Comparison of ENCODE assay signal across 9 cellular contexts in genomic region chr19:12997225-12997966, GRCh38. TPM values are rescaled to one million over a fixed set of nuclear protein-coding genes. Genes with fewer than 3 reads are reported as not detected.
DNase-seq lines count a peak whose midpoint lies in the region; FAIRE-seq and TF ChIP-seq lines count a peak whose summit lies in the region.
"Had no signal": no experiment of that assay in that cellular context is flagged by ENCODE, and none has a peak within 500 bp of the region (broad histone marks: within the 10 kb centered on the region; RNA-seq: fewer than 3 reads in every experiment).

No MANE protein-coding gene starts in this region.

- peaks cover 0 to 8% (median 0%) of the 10 kb centered on the region in 4 experiments; a peak in 1 of 8 replicates for H3K36me3 ChIP-seq in H1 (ENCODE audit: control insufficient read depth in 2 of 4, insufficient read depth in 4 of 4, low read length in 3 of 4)

- CTCF ChIA-PET in H1 (lab: Charles Lee; ENCODE audit: partially characterized antibody) = interaction anchor here (0.7 to 4.7 kb wide), 7 partner anchors 9 to 92 kb away, joined by 3 to 23 read pairs (median 5); no protein-coding TSS in a partner anchor

- no peak overlapping the region for H3K9ac ChIP-seq in H1 (replicated peaks in 1 of 4; ENCODE audit: extremely low read depth in 1 of 4, low read depth in 3 of 4, low read length in 3 of 4)

- no peak overlapping the region; a peak in 1 of 4 replicates for H3K4me2 ChIP-seq in H1 (ENCODE audit: insufficient read depth in 1 of 2, low read depth in 2 of 2, low read length in 2 of 2)

- H3K79me2 ChIP-seq in H1 (ENCODE audit: control insufficient read depth in 1 of 2, insufficient read depth in 2 of 2, low read length in 2 of 2) = no peaks in the 10 kb centered on the region

- H3K4me1 ChIP-seq in H1 (replicated peaks in 1 of 4; ENCODE audit: control insufficient read depth in 3 of 4, insufficient read depth in 4 of 4, low read length in 3 of 4) = peaks cover 0 to 10% (median 6%) of the 10 kb centered on the region in 4 experiments; a peak in 5 of 7 replicates

- H3K4me3 Mint-ChIP-seq in osteocyte (ENCODE audit: unreplicated experiment) = peak overlapping the region; percentile 67

- H2BK12ac ChIP-seq in H1 (ENCODE audit: low read depth, low read length) = no peak overlapping the region; the same call in 1 of the 2 replicates

- POLR2A ChIA-PET in H1 (lab: Charles Lee; ENCODE audit: partially characterized antibody) = interaction anchor here (0.9 kb wide), 2 partner anchors 9 to 13 kb away, joined by 3 read pairs; no protein-coding TSS in a partner anchor

- no peaks in the 10 kb centered on the region for H3K9me3 Mint-ChIP-seq in osteocyte (ENCODE audit: unreplicated experiment)

- no peak overlapping the region for H4K91ac ChIP-seq in H1 (replicated peaks; ENCODE audit: insufficient read length, low read length)

- H3K4ac ChIP-seq in H1 (replicated peaks; ENCODE audit: insufficient read length, low read depth, low read length) = no peak overlapping the region

- no peak overlapping the region for H3K23ac ChIP-seq in H1 (ENCODE audit: insufficient read length)

- H3K79me1 ChIP-seq in H1 (ENCODE audit: low read depth, low read length) = peaks cover 3% of the 10 kb centered on the region; the same call in 1 of the 2 replicates

- no peak overlapping the region for H2BK20ac ChIP-seq in H1 (ENCODE audit: low read length)

- no peak overlapping the region for H3K56ac ChIP-seq in H1 (replicated peaks; ENCODE audit: insufficient read length, low read depth, low read length)

- no peak for TF ChIP-seq POLR2A in H1 (IDR thresholded peaks at IDR 0.05; ENCODE audit: control extremely low read depth in 1 of 2, low read depth in 2 of 2, low read length in 2 of 2)

- H3K36me3 Mint-ChIP-seq in osteocyte (ENCODE audit: unreplicated experiment) = peaks cover 12% of the 10 kb centered on the region

- no peak overlapping the region; the same call in 1 of the 2 replicates for H2AK5ac ChIP-seq in H1 (ENCODE audit: low read depth, low read length)

- no peak overlapping the region for H3K14ac ChIP-seq in H1 (ENCODE audit: insufficient read length)

- H4K20me1 ChIP-seq in H1 (replicated peaks in 1 of 2; ENCODE audit: control insufficient read depth in 1 of 2, insufficient read depth in 2 of 2, low read length in 2 of 2) = peaks cover 10 to 23% of the 10 kb centered on the region in 2 experiments

- H3K4me1 Mint-ChIP-seq in osteocyte (ENCODE audit: unreplicated experiment) = peaks cover 17% of the 10 kb centered on the region

- peak overlapping the region; percentile 88; the same call in 1 of the 2 replicates for H2BK15ac ChIP-seq in H1 (ENCODE audit: low read length)

- TF ChIP-seq CTCF in AG09309 (IDR thresholded peaks at IDR 0.05; ENCODE audit: control insufficient read depth, insufficient read depth, low read depth, low read length, missing control alignments) (no peak), H1 (IDR thresholded peaks at IDR 0.05; ENCODE audit: control extremely low read depth in 1 of 3, insufficient read depth in 1 of 3, low read depth in 1 of 3, low read length in 3 of 3) (no peak), osteocyte (IDR thresholded peaks at IDR 0.05) (no peak)

- FAIRE-seq in H1 (lab: Jason Lieb, UNC) = no peak

- peaks cover 53 to 94% (median 82%) of the 10 kb centered on the region in 4 experiments for H3K27me3 ChIP-seq in H1 (replicated peaks in 1 of 4; ENCODE audit: control insufficient read depth in 3 of 4, extremely low read depth in 1 of 4, insufficient read depth in 3 of 4, low read length in 3 of 4)

- H3K27me3 Mint-ChIP-seq in osteocyte (ENCODE audit: unreplicated experiment) = no peaks in the 10 kb centered on the region

- H4K5ac ChIP-seq in H1 (ENCODE audit: insufficient read length, low read depth, low read length) = no peak overlapping the region

- no peak overlapping the region for H4K8ac ChIP-seq in H1 (ENCODE audit: extremely low read depth, insufficient read depth, low read length)

- no peak overlapping the region for H2BK5ac ChIP-seq in H1 (ENCODE audit: low read depth, low read length)

- H3K23me2 ChIP-seq in H1 (ENCODE audit: low read depth, low read length) = peaks cover 6% of the 10 kb centered on the region; the same call in 1 of the 2 replicates

- TF ChIP-seq RAD21 in Ishikawa (IDR thresholded peaks at IDR 0.05; ENCODE audit: low read depth) = no peak
- TF ChIP-seq RAD21 in H1 (IDR thresholded peaks at IDR 0.05 in 1 of 2, conservative IDR thresholded peaks at IDR 0.05 in 1 of 2; ENCODE audit: low read depth in 2 of 2, low read length in 2 of 2) = no peak

- TF ChIP-seq EP300 in Ishikawa (IDR thresholded peaks at IDR 0.05; ENCODE audit: borderline replicate concordance) (no peak), H1 (IDR thresholded peaks at IDR 0.05; ENCODE audit: borderline replicate concordance in 1 of 2, low read depth in 2 of 2, low read length in 2 of 2) (no peak)

- DNase-seq in AG09309 (ENCODE audit: low read depth) (no peak), H1 (ENCODE audit: low read depth in 1 of 2, low spot score in 2 of 2) (no peak), osteocyte (ENCODE audit: extremely low spot score, unreplicated experiment) (no peak), T-helper 1 cell (no peak), DMS 273 treated with DMSO at 0.1 percent for 48 hours (lab: John Stamatoyannopoulos, UW) (no peak), HuH-7.5 (ENCODE audit: low spot score) (no peak), GDM1 (lab: John Stamatoyannopoulos, UW) (no peak)

- H3K18ac ChIP-seq in H1 (ENCODE audit: extremely low read depth, low read length) = no peak overlapping the region

- H3K4me3 ChIP-seq in AG09309 (ENCODE audit: control insufficient read depth, low read depth, low read length) (peak overlapping the region; percentile 78), H1 (ENCODE audit: extremely low read depth in 1 of 4, insufficient read depth in 2 of 4, low read depth in 3 of 4, low read length in 4 of 4) (no peak overlapping the region)

- no peak overlapping the region for H2AFZ ChIP-seq in H1 (ENCODE audit: low read length)

- no peak overlapping the region for H3K27ac ChIP-seq in H1 (ENCODE audit: low read depth, low read length)

- no peak overlapping the region for H3K27ac Mint-ChIP-seq in osteocyte (ENCODE audit: unreplicated experiment)

- no peak overlapping the region for H2BK120ac ChIP-seq in H1 (replicated peaks; ENCODE audit: low read depth, low read length)

- no peaks in the 10 kb centered on the region for H3K9me3 ChIP-seq in H1 (ENCODE audit: insufficient read depth in 2 of 2, low read depth in 1 of 2, low read length in 1 of 2)

- WGBS in H1 (ENCODE audit: extremely low coverage in 1 of 2, insufficient coverage in 1 of 2, insufficient read length in 1 of 2, insufficient replicate concordance in 2 of 2, low coverage in 1 of 2, low lambda C conversion rate in 2 of 2, missing lambda C conversion rate in 1 of 2), 2 experiments = 91% methylated on average over 22 of the region's 22 CpGs; no CpG with 5 or more reads in 1 of the 2 experiments

RNA-seq across cellular contexts. Expression of gene NFIX, which starts 2.1 kb away (rescaled TPM):
- 0.20 and 0.27 TPM in 2 replicates for total RNA-seq in H1 (2021; fragmentation: NEBNext Ultra II Directional; extraction: Animal tissue kit (Norgen Biotek cat#: 25700))
- polyA plus RNA-seq in H1 (2011; rRNA removed) = 0.03 and 0.08 TPM in 2 replicates
- polyA plus RNA-seq in H1 (2011; cell fraction: cytosol; rRNA removed) = 0.05 TPM
- polyA plus RNA-seq in H1 (2011; cell fraction: nucleus; rRNA removed) = 0.14 TPM
- 0.09 to 0.22 TPM (median 0.12 TPM) in 3 of 4 replicates, not detected in the other for polyA plus RNA-seq in H1 (2012, experiment 1 of 2)
- polyA plus RNA-seq in H1 (2012, experiment 2 of 2) = 0.07 TPM
- polyA plus RNA-seq in H1 (2013, experiment 1 of 2) = 0.26 TPM
- 0.18 TPM for polyA plus RNA-seq in H1 (2013, experiment 2 of 2)
- 0.02 and 0.13 TPM in 2 replicates for polyA minus RNA-seq in H1 (2011; rRNA and poly(A)+ RNA removed)
- not detected for polyA minus RNA-seq in H1 (2011; cell fraction: cytosol; rRNA and poly(A)+ RNA removed)
- 0.40 TPM for polyA minus RNA-seq in H1 (2011; cell fraction: nucleus; rRNA and poly(A)+ RNA removed)
- 87.0 and 93.7 TPM in 2 replicates for total RNA-seq in osteocyte

RNA-seq across cellular contexts. Expression of gene DAND5, which starts 28.0 kb away (rescaled TPM):
- total RNA-seq in H1 (2021; fragmentation: NEBNext Ultra II Directional; extraction: Animal tissue kit (Norgen Biotek cat#: 25700)) = 0.17 and 0.25 TPM in 2 replicates
- polyA plus RNA-seq in H1 (2011; rRNA removed) = 0.13 and 0.14 TPM in 2 replicates
- 0.23 TPM for polyA plus RNA-seq in H1 (2011; cell fraction: cytosol; rRNA removed)
- polyA plus RNA-seq in H1 (2011; cell fraction: nucleus; rRNA removed) = 0.29 TPM
- 0.25 to 0.41 TPM (median 0.35 TPM) in 4 replicates for polyA plus RNA-seq in H1 (2012, experiment 1 of 2)
- polyA plus RNA-seq in H1 (2012, experiment 2 of 2) = not detected
- polyA plus RNA-seq in H1 (2013, experiment 1 of 2) = 0.20 TPM
- 0.18 TPM for polyA plus RNA-seq in H1 (2013, experiment 2 of 2)
- polyA minus RNA-seq in H1 (2011; rRNA and poly(A)+ RNA removed) = 0.32 TPM in 2 replicates
- not detected for polyA minus RNA-seq in H1 (2011; cell fraction: cytosol; rRNA and poly(A)+ RNA removed)
- not detected for polyA minus RNA-seq in H1 (2011; cell fraction: nucleus; rRNA and poly(A)+ RNA removed)
- not detected in 2 replicates for total RNA-seq in osteocyte
- total RNA-seq: sciatic nerve had no signal

RNA-seq across cellular contexts. Expression of gene GADD45GIP1, which starts 40.4 kb away (rescaled TPM):
- 42.2 and 45.5 TPM in 2 replicates for total RNA-seq in H1 (2021; fragmentation: NEBNext Ultra II Directional; extraction: Animal tissue kit (Norgen Biotek cat#: 25700))
- 42.6 and 58.5 TPM in 2 replicates for polyA plus RNA-seq in H1 (2011; rRNA removed)
- 69.9 TPM for polyA plus RNA-seq in H1 (2011; cell fraction: cytosol; rRNA removed)
- 48.3 TPM for polyA plus RNA-seq in H1 (2011; cell fraction: nucleus; rRNA removed)
- polyA plus RNA-seq in H1 (2012, experiment 1 of 2) = 29.8 to 63.8 TPM (median 59.7 TPM) in 4 replicates
- 33.7 TPM for polyA plus RNA-seq in H1 (2012, experiment 2 of 2)
- 51.0 TPM for polyA plus RNA-seq in H1 (2013, experiment 1 of 2)
- polyA plus RNA-seq in H1 (2013, experiment 2 of 2) = 51.7 TPM
- 3.9 and 4.2 TPM in 2 replicates for polyA minus RNA-seq in H1 (2011; rRNA and poly(A)+ RNA removed)
- polyA minus RNA-seq in H1 (2011; cell fraction: cytosol; rRNA and poly(A)+ RNA removed) = 18.5 TPM
- 9.9 TPM for polyA minus RNA-seq in H1 (2011; cell fraction: nucleus; rRNA and poly(A)+ RNA removed)
- 24.0 and 24.6 TPM in 2 replicates for total RNA-seq in osteocyte

RNA-seq across cellular contexts. Expression of gene RAD23A, which starts 51.7 kb away (rescaled TPM):
- 73.3 and 76.1 TPM in 2 replicates for total RNA-seq in H1 (2021; fragmentation: NEBNext Ultra II Directional; extraction: Animal tissue kit (Norgen Biotek cat#: 25700))
- polyA plus RNA-seq in H1 (2011; rRNA removed) = 40.0 and 80.1 TPM in 2 replicates
- polyA plus RNA-seq in H1 (2011; cell fraction: cytosol; rRNA removed) = 55.5 TPM
- 103 TPM for polyA plus RNA-seq in H1 (2011; cell fraction: nucleus; rRNA removed)
- 80.4 to 113 TPM (median 97.5 TPM) in 4 replicates for polyA plus RNA-seq in H1 (2012, experiment 1 of 2)
- polyA plus RNA-seq in H1 (2012, experiment 2 of 2) = 81.2 TPM
- polyA plus RNA-seq in H1 (2013, experiment 1 of 2) = 109 TPM
- 104 TPM for polyA plus RNA-seq in H1 (2013, experiment 2 of 2)
- 20.4 and 29.3 TPM in 2 replicates for polyA minus RNA-seq in H1 (2011; rRNA and poly(A)+ RNA removed)
- 60.7 TPM for polyA minus RNA-seq in H1 (2011; cell fraction: cytosol; rRNA and poly(A)+ RNA removed)
- 34.6 TPM for polyA minus RNA-seq in H1 (2011; cell fraction: nucleus; rRNA and poly(A)+ RNA removed)
- total RNA-seq in osteocyte = 81.4 and 83.1 TPM in 2 replicates

RNA-seq across cellular contexts. Expression of gene CALR, which starts 59.0 kb away (rescaled TPM):
- total RNA-seq in H1 (2021; fragmentation: NEBNext Ultra II Directional; extraction: Animal tissue kit (Norgen Biotek cat#: 25700)) = 1,155 and 1,177 TPM in 2 replicates
- 418 and 591 TPM in 2 replicates for polyA plus RNA-seq in H1 (2011; rRNA removed)
- polyA plus RNA-seq in H1 (2011; cell fraction: cytosol; rRNA removed) = 688 TPM
- 550 TPM for polyA plus RNA-seq in H1 (2011; cell fraction: nucleus; rRNA removed)
- polyA plus RNA-seq in H1 (2012, experiment 1 of 2) = 1,095 to 1,152 TPM (median 1,124 TPM) in 4 replicates
- 936 TPM for polyA plus RNA-seq in H1 (2012, experiment 2 of 2)
- polyA plus RNA-seq in H1 (2013, experiment 1 of 2) = 1,404 TPM
- polyA plus RNA-seq in H1 (2013, experiment 2 of 2) = 1,687 TPM
- polyA minus RNA-seq in H1 (2011; rRNA and poly(A)+ RNA removed) = 818 and 963 TPM in 2 replicates
- polyA minus RNA-seq in H1 (2011; cell fraction: cytosol; rRNA and poly(A)+ RNA removed) = 466 TPM
- polyA minus RNA-seq in H1 (2011; cell fraction: nucleus; rRNA and poly(A)+ RNA removed) = 318 TPM
- total RNA-seq in osteocyte = 1,241 and 1,304 TPM in 2 replicates

Comparison
In these comparisons a context has a peak if more than half of its experiments do, and no peak if none do; other contexts are left out.
1. RNA of gene NFIX, which starts 2.1 kb away (total RNA-seq): 87.0 to 93.7 TPM in osteocyte; 0.20 to 0.27 TPM in H1; every median in the first group is over 10 times any median in the second.